In genomic region chr11:45500457-45500856, GRCh38 we compare ENCODE assay signal across 2 cellular contexts.
TF ChIP-seq lines count a peak whose summit lies in the region.

No MANE protein-coding gene starts in this region.

TF ChIP-seq in SK-N-SH, 30 proteins besides CTCF, POLR2A, EP300 and RAD21 (continued from another document):
- TF ChIP-seq GABPA (IDR thresholded peaks at IDR 0.05; ENCODE audit: low read depth): no peak
- no peak for TF ChIP-seq CHD2 (IDR thresholded peaks at IDR 0.05; ENCODE audit: low read length, partially characterized antibody)
- no peak for TF ChIP-seq RCOR1 (IDR thresholded peaks at IDR 0.05; ENCODE audit: low read length)
- no peak for TF ChIP-seq TEAD4 (IDR thresholded peaks at IDR 0.05; ENCODE audit: borderline replicate concordance, insufficient read depth)
- no peak for TF ChIP-seq FOSL2 (IDR thresholded peaks at IDR 0.05; ENCODE audit: borderline replicate concordance, low read depth)
- no peak for TF ChIP-seq JUND (IDR thresholded peaks at IDR 0.05)
- TF ChIP-seq, protein P1, sequence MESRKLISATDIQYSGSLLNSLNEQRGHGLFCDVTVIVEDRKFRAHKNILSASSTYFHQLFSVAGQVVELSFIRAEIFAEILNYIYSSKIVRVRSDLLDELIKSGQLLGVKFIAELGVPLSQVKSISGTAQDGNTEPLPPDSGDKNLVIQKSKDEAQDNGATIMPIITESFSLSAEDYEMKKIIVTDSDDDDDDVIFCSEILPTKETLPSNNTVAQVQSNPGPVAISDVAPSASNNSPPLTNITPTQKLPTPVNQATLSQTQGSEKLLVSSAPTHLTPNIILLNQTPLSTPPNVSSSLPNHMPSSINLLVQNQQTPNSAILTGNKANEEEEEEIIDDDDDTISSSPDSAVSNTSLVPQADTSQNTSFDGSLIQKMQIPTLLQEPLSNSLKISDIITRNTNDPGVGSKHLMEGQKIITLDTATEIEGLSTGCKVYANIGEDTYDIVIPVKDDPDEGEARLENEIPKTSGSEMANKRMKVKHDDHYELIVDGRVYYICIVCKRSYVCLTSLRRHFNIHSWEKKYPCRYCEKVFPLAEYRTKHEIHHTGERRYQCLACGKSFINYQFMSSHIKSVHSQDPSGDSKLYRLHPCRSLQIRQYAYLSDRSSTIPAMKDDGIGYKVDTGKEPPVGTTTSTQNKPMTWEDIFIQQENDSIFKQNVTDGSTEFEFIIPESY (IDR thresholded peaks at IDR 0.05; ENCODE audit: borderline replicate concordance, low read depth): no peak

TF ChIP-seq in SK-N-SH treated with all-trans-retinoic acid at 6 μM for 48 hours, 23 proteins besides CTCF, POLR2A, EP300 and RAD21 (continued from another document):
- TF ChIP-seq PATZ1 (CRISPR knock-in tag; IDR thresholded peaks at IDR 0.05; ENCODE audit: borderline replicate concordance): no peak
- TF ChIP-seq ZNF565 (CRISPR knock-in tag; conservative IDR thresholded peaks at IDR 0.05; ENCODE audit: low read depth): no peak
- no peak for TF ChIP-seq BACH2 (CRISPR knock-in tag; IDR thresholded peaks at IDR 0.05; ENCODE audit: borderline replicate concordance)
- TF ChIP-seq OSR1 (CRISPR knock-in tag; IDR thresholded peaks at IDR 0.05): no peak
- no peak for TF ChIP-seq ZFP30 (CRISPR knock-in tag; IDR thresholded peaks at IDR 0.05)
- TF ChIP-seq ZNF8 (CRISPR knock-in tag; IDR thresholded peaks at IDR 0.05): no peak
- TF ChIP-seq SNAI2 (CRISPR knock-in tag; IDR thresholded peaks at IDR 0.05): no peak
- no peak for TF ChIP-seq ZFP3 (CRISPR knock-in tag; IDR thresholded peaks at IDR 0.05)
TF ChIP-seq in SK-N-SH treated with all-trans-retinoic acid at 6 μM for 48 hours: peak in this region for 0.
